25 cellular contexts compared by ENCODE assay signal in genomic region chr14:72097173-72097783, GRCh38.
"Had no signal": no experiment of that assay in that cellular context is flagged by ENCODE, and none has a peak within 500 bp of the region (broad histone marks: within the 10 kb centered on the region; RNA-seq: fewer than 3 reads in every experiment).

No MANE protein-coding gene starts in this region.

- H3K9me3 ChIP-seq: esophagus muscularis mucosa, gastroesophageal sphincter, heart left ventricle, left lung, lower lobe of right lung, prostate gland, right atrium auricular region, spleen, thoracic aorta, tibial nerve, upper lobe of left lung, uterus had no signal

- H3K4me1 ChIP-seq: foreskin keratinocyte, gastroesophageal sphincter, left lung, lower lobe of right lung, prostate gland, spleen, upper lobe of left lung, uterus had no signal

- H3K4me3 ChIP-seq: coronary artery, esophagus muscularis mucosa, gastroesophageal sphincter, heart left ventricle, hepatocyte, left lung, lower lobe of right lung, prostate gland, right atrium auricular region, skin epidermis, spleen, thoracic aorta, tibial nerve, upper lobe of left lung, uterus had no signal

- H3K27me3 ChIP-seq: esophagus muscularis mucosa, foreskin keratinocyte, gastroesophageal sphincter, heart left ventricle, left lung, right atrium auricular region, tibial nerve, upper lobe of left lung, uterus had no signal

- H3K4me2 ChIP-seq: hepatocyte had no signal

- H3K36me3 ChIP-seq: esophagus muscularis mucosa, gastroesophageal sphincter, heart left ventricle, left lung, lower lobe of right lung, prostate gland, right atrium auricular region, spleen, thoracic aorta, tibial nerve, upper lobe of left lung, uterus had no signal

- H3K27ac ChIP-seq: coronary artery, esophagus muscularis mucosa, foreskin keratinocyte, gastroesophageal sphincter, hepatocyte, left lung, lower lobe of right lung, prostate gland, right atrium auricular region, spleen, thoracic aorta, upper lobe of left lung, uterus had no signal

- H3K79me2 ChIP-seq: hepatocyte had no signal

- FAIRE-seq: endothelial cell of umbilical vein, kidney had no signal

- H2AFZ ChIP-seq: hepatocyte had no signal

- DNase-seq: dermis blood vessel endothelial cell; effector memory CD4-positive, alpha-beta T cell; foreskin keratinocyte; heart left ventricle; kidney; left lung; lower lobe of right lung; naive thymus-derived CD8-positive, alpha-beta T cell; nucleus accumbens; spleen; stimulated activated CD4-positive, alpha-beta T cell treated with anti-CD3 and anti-CD28 coated beads, Interleukin-4, amount 100 ng/mL, for 4 hours; stimulated activated naive CD8-positive, alpha-beta T cell treated with anti-CD3 and anti-CD28 coated beads, Interleukin-15, Interleukin-2, amounts not matched to agents 100 U/mL and 50 U/mL, for 24 hours; substantia nigra; upper lobe of left lung; uterus had no signal
